In genomic region chr16:84303023-84303422, GRCh38 we compare ENCODE assay signal across 17 cellular contexts. TPM values are rescaled to one million over a fixed set of nuclear protein-coding genes. Genes with fewer than 3 reads are reported as not detected.
DNase-seq lines count a peak whose midpoint lies in the region; ATAC-seq and TF ChIP-seq lines count a peak whose summit lies in the region.
"Had no signal": no experiment of that assay in that cellular context is flagged by ENCODE, and none has a peak within 500 bp of the region (broad histone marks: within the 10 kb centered on the region; RNA-seq: fewer than 3 reads in every experiment).

No MANE protein-coding gene starts in this region.

- no peak for TF ChIP-seq POLR2A in adrenal gland (IDR thresholded peaks at IDR 0.05)
- TF ChIP-seq POLR2A in sigmoid colon (IDR thresholded peaks at IDR 0.05) = no peak

- no peak for ATAC-seq in SK-N-SH treated with all-trans-retinoic acid at 6 μM for 48 hours
- ATAC-seq: naive thymus-derived CD8-positive, alpha-beta T cell; Panc1 had no signal

- intact Hi-C loops in adrenal gland (cut with DNase I) (no loop called here), sigmoid colon (cut with DNase I) (no loop called here)

- no peak overlapping the region for H3K4me2 ChIP-seq in hepatocyte

- H3K9me3 ChIP-seq in adrenal gland (replicated peaks in 1 of 3) (no peaks in the 10 kb centered on the region), hepatocyte (ENCODE audit: low read depth) (no peaks in the 10 kb centered on the region), sigmoid colon (no peaks in the 10 kb centered on the region)
- H3K9me3 ChIP-seq: BE2C had no signal

- TF ChIP-seq EP300 in sigmoid colon (IDR thresholded peaks at IDR 0.05) = peak; percentile 79 to 98 (median 93)

- peak; percentile 22 for DNase-seq in AG09319 (ENCODE audit: extremely low read depth, low read depth)
- DNase-seq in adrenal gland = peak in 5 of 7 donors; percentile 13 to 75 (median 37)
- peak; percentile 40 for DNase-seq in hepatocyte (ENCODE audit: low spot score)
- DNase-seq in sigmoid colon = peak; percentile 90
- no peak for DNase-seq in NCI-H82 (lab: John Stamatoyannopoulos, UW)
- DNase-seq in nephron progenitor cell = no peak
- no peak for DNase-seq in SW480 (ENCODE audit: low spot score)
- DNase-seq: activated CD4-positive, alpha-beta T cell treated with anti-CD3 and anti-CD28 coated beads, Interleukin-2, amount 50 U/mL, for 4 hours; activated gamma-delta T cell; BE2C; DND-41; naive thymus-derived CD8-positive, alpha-beta T cell; NCI-H226 had no signal

- 49 to 77% (median 69%) methylated on average over 8 of the region's 8 CpGs for WGBS in adrenal gland, 4 donors
- WGBS in hepatocyte (ENCODE audit: low lambda C conversion rate, missing lambda C conversion rate) = 52% methylated on average over 8 of the region's 8 CpGs
- 72 to 81% methylated on average over 8 of the region's 8 CpGs for WGBS in sigmoid colon, 2 donors

- no peaks in the 10 kb centered on the region for H3K36me3 Mint-ChIP-seq in nephron progenitor cell (ENCODE audit: low read depth)
- H3K36me3 Mint-ChIP-seq: naive thymus-derived CD8-positive, alpha-beta T cell had no signal

- H3K27me3 ChIP-seq in adrenal gland (no peaks in the 10 kb centered on the region), hepatocyte (peaks cover 3% of the 10 kb centered on the region), sigmoid colon (no peaks in the 10 kb centered on the region)

- no peak overlapping the region for H3K4me3 ChIP-seq in adrenal gland
- no peak overlapping the region for H3K4me3 ChIP-seq in hepatocyte
- no peak overlapping the region for H3K4me3 ChIP-seq in sigmoid colon
- H3K4me3 ChIP-seq: cardiac muscle cell had no signal

- H3K27ac Mint-ChIP-seq in nephron progenitor cell = no peak overlapping the region
- H3K27ac Mint-ChIP-seq: naive thymus-derived CD8-positive, alpha-beta T cell had no signal

- TF ChIP-seq CTCF in AG09319 (IDR thresholded peaks at IDR 0.05; ENCODE audit: low read depth, low read length) = no peak
- no peak for TF ChIP-seq CTCF in adrenal gland (IDR thresholded peaks at IDR 0.05)
- no peak for TF ChIP-seq CTCF in hepatocyte (IDR thresholded peaks at IDR 0.05; ENCODE audit: poor library complexity)
- TF ChIP-seq CTCF in sigmoid colon (IDR thresholded peaks at IDR 0.05) = no peak
- TF ChIP-seq CTCF in nephron progenitor cell (IDR thresholded peaks at IDR 0.05) = no peak

- no peaks in the 10 kb centered on the region for H3K79me2 ChIP-seq in hepatocyte

- peak overlapping the region in 2 of 5 donors; percentile 78 to 86 for H3K27ac ChIP-seq in adrenal gland
- H3K27ac ChIP-seq in hepatocyte = peak overlapping the region; percentile 91
- peak overlapping the region; percentile 75 to 94 (median 88) for H3K27ac ChIP-seq in sigmoid colon
- H3K27ac ChIP-seq: cardiac muscle cell had no signal

- H2AFZ ChIP-seq in hepatocyte = no peak overlapping the region

- H3K36me3 ChIP-seq in adrenal gland (replicated peaks in 1 of 2) (no peaks in the 10 kb centered on the region), hepatocyte (replicated peaks; ENCODE audit: insufficient read depth, low read depth) (no peaks in the 10 kb centered on the region), sigmoid colon (no peaks in the 10 kb centered on the region)
- H3K36me3 ChIP-seq: BE2C, cardiac muscle cell had no signal

- H3K4me1 ChIP-seq in adrenal gland (replicated peaks in 1 of 2) (peaks cover 0 to 5% of the 10 kb centered on the region in 2 donors), hepatocyte (ENCODE audit: insufficient read depth) (peaks cover 17% of the 10 kb centered on the region), sigmoid colon (peaks cover 0 to 77% (median 76%) of the 10 kb centered on the region in 4 donors)
- H3K4me1 ChIP-seq: BE2C had no signal

- H3K27me3 Mint-ChIP-seq in nephron progenitor cell (ENCODE audit: low read depth, poor library complexity) = peaks cover 45% of the 10 kb centered on the region

- no peaks in the 10 kb centered on the region for H3K9me3 Mint-ChIP-seq in nephron progenitor cell
- H3K9me3 Mint-ChIP-seq: naive thymus-derived CD8-positive, alpha-beta T cell had no signal

- H3K4me3 Mint-ChIP-seq in nephron progenitor cell = no peak overlapping the region
- H3K4me3 Mint-ChIP-seq: naive thymus-derived CD8-positive, alpha-beta T cell had no signal

- peaks cover 39% of the 10 kb centered on the region for H3K4me1 Mint-ChIP-seq in nephron progenitor cell
- H3K4me1 Mint-ChIP-seq: naive thymus-derived CD8-positive, alpha-beta T cell had no signal

- no peaks in the 10 kb centered on the region for H3K9me2 ChIP-seq in hepatocyte (replicated peaks; ENCODE audit: insufficient read depth)

- no peaks in the 10 kb centered on the region for H4K20me1 ChIP-seq in hepatocyte (ENCODE audit: insufficient read depth, poor library complexity, severe bottlenecking)

TF ChIP-seq in SK-N-SH treated with all-trans-retinoic acid at 6 μM for 48 hours, 23 proteins besides CTCF, POLR2A, EP300 and RAD21:
- TF ChIP-seq CREB5 (CRISPR knock-in tag; IDR thresholded peaks at IDR 0.05; ENCODE audit: low read depth) = no peak

RNA-seq across cellular contexts. Expression of gene WFDC1, which starts 8.3 kb away (rescaled TPM):
- total RNA-seq in adrenal gland (100 to 1,000 TPM in 1 of 8 donors, 10 to 100 TPM in 7; 12.9 to 284 (median 49.3) TPM), hepatocyte (12.9 and 14.0 TPM in 2 replicates), sigmoid colon (100 to 1,000 TPM in 2 of 4 donors, 10 to 100 TPM in 2; 15.3 to 173 (median 103) TPM)
- polyA plus RNA-seq in adrenal gland (10 to 100 TPM; 17.8 to 69.5 (median 42.1) TPM), hepatocyte (16.9 and 17.6 TPM in 2 replicates), sigmoid colon (1 to 10 TPM; 3.0 to 6.6 (median 3.7) TPM)
- total RNA-seq: epithelial cell of proximal tubule; naive thymus-derived CD8-positive, alpha-beta T cell had no signal
- polyA plus RNA-seq: naive thymus-derived CD8-positive, alpha-beta T cell had no signal

Comparison
In these comparisons a context has a peak if more than half of its experiments do, and no peak if none do; other contexts are left out.
1. DNase-seq: peak in AG09319 (single experiment), adrenal gland (5 of 7), hepatocyte (single experiment) and sigmoid colon (single experiment); none in NCI-H82 (single experiment), nephron progenitor cell (single experiment) and SW480 (single experiment).